27 cellular contexts compared by ENCODE assay signal in the genomic region with DNA sequence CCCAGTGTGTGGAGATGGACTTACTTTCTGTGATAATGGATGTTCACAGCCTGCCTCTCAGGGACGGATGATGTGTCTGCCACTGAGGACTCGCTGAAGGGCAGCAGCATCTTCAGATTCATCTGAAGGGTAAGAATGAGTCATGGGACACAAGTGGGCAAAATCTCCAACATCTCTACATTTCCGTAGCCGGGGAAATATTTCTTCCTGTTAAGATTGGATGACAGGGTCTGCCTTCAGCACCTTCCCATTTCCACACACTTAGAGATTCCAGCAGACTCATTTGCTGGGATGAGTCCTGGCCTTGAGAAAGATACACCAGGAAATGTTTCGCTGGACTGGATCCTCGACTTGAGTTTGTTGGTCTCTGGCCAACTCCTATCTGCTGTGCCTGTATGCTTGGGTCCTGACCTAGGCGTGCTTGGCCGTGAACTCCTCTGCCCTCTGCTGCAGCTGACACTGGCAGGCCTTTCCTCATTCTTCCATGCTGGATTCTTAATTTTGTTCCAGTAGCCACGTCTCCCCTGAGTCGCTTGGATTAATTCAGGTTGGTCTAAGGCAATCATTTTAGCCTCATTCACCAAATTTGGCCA. TPM values are rescaled to one million over a fixed set of nuclear protein-coding genes. Genes with fewer than 3 reads are reported as not detected.
"Had no signal": no experiment of that assay in that cellular context is flagged by ENCODE, and none has a peak within 500 bp of the region (broad histone marks: within the 10 kb centered on the region; RNA-seq: fewer than 3 reads in every experiment).

No MANE protein-coding gene starts in this region.

- H3K27me3 ChIP-seq: adrenal gland, ascending aorta, gastroesophageal sphincter, sigmoid colon, thyroid gland had no signal

- ATAC-seq: activated CD4-positive, CD25-positive, alpha-beta regulatory T cell treated with anti-CD3 and anti-CD28 coated beads, Interleukin-2, amount 50 U/mL, for 24 hours; effector memory CD8-positive, alpha-beta T cell; gastroesophageal sphincter; mucosa of descending colon; stimulated activated effector memory CD8-positive, alpha-beta T cell treated with anti-CD3 and anti-CD28 coated beads, Interleukin-12 subunit alpha, Interleukin-12 subunit beta, amount 100 ng/mL, for 72 hours had no signal

- DNase-seq: activated CD4-positive, alpha-beta T cell treated with anti-CD3 and anti-CD28 coated beads for 48 hours; activated CD4-positive, alpha-beta T cell treated with anti-CD3 and anti-CD28 coated beads, Interleukin-2, amount 50 U/mL, for 48 hours; activated CD8-positive, alpha-beta memory T cell treated with anti-CD3 and anti-CD28 coated beads for 24 hours; activated effector memory CD4-positive, alpha-beta T cell treated with anti-CD3 and anti-CD28 coated beads, Interleukin-2, amount 50 U/mL, for 16 hours; activated naive CD4-positive, alpha-beta T cell treated with anti-CD3 and anti-CD28 coated beads for 36 hours; activated naive CD8-positive, alpha-beta T cell treated with anti-CD3 and anti-CD28 coated beads for 36 hours; dorsolateral prefrontal cortex; effector memory CD8-positive, alpha-beta T cell; erythroblast; hippocampal formation; immature natural killer cell; kidney; mucosa of descending colon; sigmoid colon; small intestine; stimulated activated CD4-positive, alpha-beta T cell treated with anti-CD3 and anti-CD28 coated beads, Interleukin-4, amount 100 ng/mL, for 24 hours; substantia nigra; SW 1271; T-helper 9 cell; thyroid gland; WERI-Rb-1 had no signal

- H3K9me3 ChIP-seq: adrenal gland, ascending aorta, gastroesophageal sphincter, mucosa of descending colon, sigmoid colon, thyroid gland had no signal

- H3K36me3 ChIP-seq: adrenal gland, ascending aorta, gastroesophageal sphincter, sigmoid colon, thyroid gland, WERI-Rb-1 had no signal

- H3K4me3 ChIP-seq: adrenal gland, ascending aorta, coronary artery, dorsolateral prefrontal cortex, gastroesophageal sphincter, mucosa of descending colon, sigmoid colon, thyroid gland had no signal

- H3K27ac ChIP-seq: adrenal gland, ascending aorta, coronary artery, dorsolateral prefrontal cortex, gastroesophageal sphincter, sigmoid colon, thyroid gland, WERI-Rb-1 had no signal

- H3K4me1 ChIP-seq: adrenal gland, ascending aorta, thyroid gland had no signal

RNA-seq across cellular contexts. Expression of a gene that starts 46.5 kb away (rescaled TPM):
- total RNA-seq: activated naive CD4-positive, alpha-beta T cell treated with anti-CD3 and anti-CD28 coated beads for 36 hours; activated naive CD8-positive, alpha-beta T cell treated with anti-CD3 and anti-CD28 coated beads for 36 hours had no signal
- polyA plus RNA-seq: immature natural killer cell had no signal
